ENCODE assay signal across 12 cellular contexts in the genomic region with DNA sequence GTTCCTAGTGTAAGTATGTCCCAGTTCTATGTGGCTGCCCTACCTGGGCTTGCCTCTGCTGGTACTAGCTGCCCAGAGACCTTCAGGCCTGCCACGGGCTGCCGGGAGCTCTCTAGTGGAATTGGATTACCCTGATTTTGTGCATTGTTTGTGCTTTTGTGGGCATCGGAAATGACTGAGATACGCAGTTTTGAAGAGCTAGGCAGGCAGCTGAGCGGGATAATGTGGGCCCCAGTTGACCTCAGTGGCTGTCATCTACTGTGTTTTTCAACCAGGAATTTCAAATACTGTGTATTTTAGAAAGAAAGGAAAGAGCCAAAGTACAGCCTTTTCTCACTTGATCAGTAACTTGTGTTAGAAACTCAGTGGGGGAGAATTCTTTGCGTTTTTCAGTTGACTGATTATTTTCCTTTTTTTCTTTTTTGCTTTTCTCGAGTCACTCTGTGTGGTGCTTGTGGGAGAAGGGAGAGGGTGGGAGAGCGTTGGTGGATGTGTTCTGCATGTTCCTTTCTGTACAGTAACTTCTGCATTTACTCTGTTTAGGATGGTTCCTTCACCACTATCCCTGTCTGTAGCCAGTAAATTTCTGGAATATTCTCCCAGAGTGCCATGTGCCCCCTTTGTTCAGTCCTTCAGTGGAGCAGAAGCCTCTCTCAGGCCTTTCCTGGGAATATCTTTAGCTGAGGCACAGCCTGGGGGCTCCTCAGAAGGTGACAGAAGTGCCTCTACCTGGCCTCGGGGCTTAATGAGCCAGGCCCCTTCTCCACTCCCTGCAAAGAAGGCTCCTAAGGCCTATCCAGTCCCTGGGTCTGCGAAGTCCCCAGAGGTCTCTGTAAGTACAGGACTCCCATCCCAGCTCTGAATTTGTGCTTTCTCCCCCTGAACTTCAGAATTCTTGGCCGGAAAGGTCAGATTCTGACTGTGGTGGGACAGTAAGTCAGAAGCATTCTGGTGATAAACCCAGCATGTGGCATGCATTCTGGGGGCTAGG. TPM values are rescaled to one million over a fixed set of nuclear protein-coding genes. Genes with fewer than 3 reads are reported as not detected.
A peak's percentile ranks its signal among the peaks of the same experiment; 100 is the strongest.
DNase-seq lines count a peak whose midpoint lies in the region; ATAC-seq and TF ChIP-seq lines count a peak whose summit lies in the region.
"Had no signal": no experiment of that assay in that cellular context is flagged by ENCODE, and none has a peak within 500 bp of the region (broad histone marks: within the 10 kb centered on the region; RNA-seq: fewer than 3 reads in every experiment).

No MANE protein-coding gene starts in this region.

- TF ChIP-seq POLR2A in right lobe of liver (IDR thresholded peaks at IDR 0.05): no peak

- peak in 2 of 4 donors; percentile 35 to 60 for ATAC-seq in right lobe of liver

- H3K27ac ChIP-seq in OCI-LY7 (ENCODE audit: low read depth, low read length, poor library complexity, severe bottlenecking): no peak overlapping the region
- peak overlapping the region; percentile 47 for H3K27ac ChIP-seq in brain microvascular endothelial cell
- peak overlapping the region in 2 of 3 donors; percentile 21 to 27 for H3K27ac ChIP-seq in right lobe of liver
- peak overlapping the region; percentile 69 for H3K27ac ChIP-seq in temporal lobe (ENCODE audit: low read depth, low read length)

- no peak overlapping the region for H2AFZ ChIP-seq in OCI-LY7 (ENCODE audit: low read length)

- H3K27me3 Mint-ChIP-seq in mesothelial cell of epicardium (ENCODE audit: low read depth): no peaks in the 10 kb centered on the region

- CTCF ChIA-PET in OCI-LY7 (lab: Charles Lee; ENCODE audit: unreplicated experiment): interaction anchor here (1.4 kb wide), 1 partner anchor 13 kb away, joined by 3 read pairs; no protein-coding TSS in a partner anchor

- in situ Hi-C loops in brain microvascular endothelial cell (cut with HindIII; ENCODE audit: low pct_ligation_motif_present, low sequenced_read_pairs): no loop called here

- H3K4me3 Mint-ChIP-seq in mesothelial cell of epicardium: no peak overlapping the region

- H3K27me3 ChIP-seq in brain microvascular endothelial cell (replicated peaks) (no peaks in the 10 kb centered on the region), right lobe of liver (no peaks in the 10 kb centered on the region)

- H3K9me3 ChIP-seq in OCI-LY7 (ENCODE audit: low read length) (peaks cover 5% of the 10 kb centered on the region; the same call in 1 of the 2 replicates), right lobe of liver (no peaks in the 10 kb centered on the region)

- BruUV-seq in OCI-LY7 (replicated peaks; lab: Mats Ljungman, UMichigan): no TSS peak

- H3K9me2 ChIP-seq in OCI-LY7 (ENCODE audit: insufficient read depth, low read length): no peaks in the 10 kb centered on the region

- H3K4me2 ChIP-seq in OCI-LY7 (ENCODE audit: low read length): peak overlapping the region; percentile 35

- WGBS in right lobe of liver (ENCODE audit: insufficient coverage, low coverage, low lambda C conversion rate, missing lambda C conversion rate): 68% methylated on average over 6 of the region's 11 CpGs

- H3K27ac Mint-ChIP-seq in mesothelial cell of epicardium: no peak overlapping the region
- H3K27ac Mint-ChIP-seq: activated T-helper 2 cell treated with anti-CD3 and anti-CD28 coated beads, Interferon-gamma antibody, Interleukin-2, Interleukin-4, amounts not matched to agents 10 μg/mL and 5 μg/mL and 100 μg/mL, durations not matched to agents 14 hours and 24 hours and 36 hours had no signal

- H3K9me3 Mint-ChIP-seq in mesothelial cell of epicardium: no peaks in the 10 kb centered on the region
- H3K9me3 Mint-ChIP-seq: activated T-helper 2 cell treated with anti-CD3 and anti-CD28 coated beads, Interferon-gamma antibody, Interleukin-2, Interleukin-4, amounts not matched to agents 10 μg/mL and 5 μg/mL and 100 μg/mL, durations not matched to agents 14 hours and 24 hours and 36 hours had no signal

- H3K4me3 ChIP-seq in OCI-LY7 (ENCODE audit: low read depth, low read length, poor library complexity, severe bottlenecking) (no peak overlapping the region), brain microvascular endothelial cell (ENCODE audit: low read depth, low read length) (no peak overlapping the region), right lobe of liver (no peak overlapping the region)

- H3K36me3 Mint-ChIP-seq in mesothelial cell of epicardium: no peaks in the 10 kb centered on the region

- no peaks in the 10 kb centered on the region for H4K20me1 ChIP-seq in OCI-LY7 (ENCODE audit: insufficient read depth, low read length)

- DNase-seq in OCI-LY7 (ENCODE audit: low spot score) (no peak), brain microvascular endothelial cell (peak; percentile 15), right lobe of liver (peak in 2 of 3 donors; percentile 14 to 21), COLO668 (lab: John Stamatoyannopoulos, UW; ENCODE audit: unreplicated experiment) (no peak), NK-92 (lab: John Stamatoyannopoulos, UW; ENCODE audit: unreplicated experiment) (no peak), mesothelial cell of epicardium (ENCODE audit: low spot score in 2 of 2, unreplicated experiment in 2 of 2) (no peak), pons (ENCODE audit: low spot score) (no peak)
- DNase-seq: stimulated activated CD4-positive, alpha-beta T cell treated with anti-CD3 and anti-CD28 coated beads, Interleukin-15, amount 100 ng/mL, for 24 hours had no signal

- H3K4me1 ChIP-seq in OCI-LY7 (ENCODE audit: insufficient read depth, low read length, poor library complexity, severe bottlenecking) (peaks cover 48% of the 10 kb centered on the region), right lobe of liver (peaks cover 0 to 27% (median 0%) of the 10 kb centered on the region in 4 donors)

- no peaks in the 10 kb centered on the region for H3K79me2 ChIP-seq in OCI-LY7 (ENCODE audit: insufficient read depth, low read depth, low read length)

- intact Hi-C loops in OCI-LY7 (cut with micrococcal nuclease; ENCODE audit: unreplicated experiment): loop anchor here (5.0 kb wide), 1 partner anchor 273 kb away; no protein-coding TSS in a partner anchor
- intact Hi-C loops in right lobe of liver (cut with DNase I): no loop called here

- TF ChIP-seq CTCF in OCI-LY7 (conservative IDR thresholded peaks at IDR 0.05; ENCODE audit: low read length) (no peak), brain microvascular endothelial cell (IDR thresholded peaks at IDR 0.05; ENCODE audit: low read depth, low read length, missing control alignments) (no peak), right lobe of liver (IDR thresholded peaks at IDR 0.05) (no peak), mesothelial cell of epicardium (IDR thresholded peaks at IDR 0.05; ENCODE audit: unreplicated experiment) (no peak)

- H3K36me3 ChIP-seq in OCI-LY7 (ENCODE audit: insufficient read depth, low read length) (peaks cover 22% of the 10 kb centered on the region), brain microvascular endothelial cell (replicated peaks) (peaks cover 2% of the 10 kb centered on the region), right lobe of liver (no peaks in the 10 kb centered on the region)

- H3K4me1 Mint-ChIP-seq in mesothelial cell of epicardium: peaks cover 25% of the 10 kb centered on the region

- POLR2A ChIA-PET in OCI-LY7 (lab: Charles Lee): interaction anchor here (0.6 to 0.7 kb wide), 3 partner anchors 10 to 75 kb away, joined by 3 to 8 read pairs (median 3); no protein-coding TSS in a partner anchor

RNA-seq across cellular contexts. Expression of a gene that starts 15.0 kb away (rescaled TPM):
- 0.25 and 1.6 TPM in 2 replicates for total RNA-seq in OCI-LY7 (2014; rRNA removed; shearing (Covaris generic))
- 0.63 and 0.88 TPM in 2 replicates for total RNA-seq in OCI-LY7 (2022)
- total RNA-seq in right lobe of liver: not detected
- total RNA-seq in temporal lobe: not detected
- not detected in 3 replicates for total RNA-seq in mesothelial cell of epicardium
- total RNA-seq: activated T-helper 2 cell treated with anti-CD3 and anti-CD28 coated beads, Interferon-gamma antibody, Interleukin-2, Interleukin-4, amounts not matched to agents 10 μg/mL and 5 μg/mL and 100 μg/mL, durations not matched to agents 14 hours and 24 hours and 36 hours; dermis microvascular lymphatic vessel endothelial cell; SK-MEL-5 had no signal

Comparison
In these comparisons a context has a peak if more than half of its experiments do, and no peak if none do; other contexts are left out.
1. DNase-seq: peak in brain microvascular endothelial cell (single experiment) and right lobe of liver (2 of 3); none in OCI-LY7 (single experiment), COLO668 (single experiment), NK-92 (single experiment), mesothelial cell of epicardium (0 of 2) and pons (single experiment).